ENCODE assay signal across 8 cellular contexts in genomic region chr5:138035605-138036537, GRCh38. TPM values are rescaled to one million over a fixed set of nuclear protein-coding genes. Genes with fewer than 3 reads are reported as not detected.
DNase-seq lines count a peak whose midpoint lies in the region; ATAC-seq and TF ChIP-seq lines count a peak whose summit lies in the region.

No MANE protein-coding gene starts in this region.

- DNase-seq in CD8-positive, alpha-beta T cell = peak; percentile 21 to 69 (median 58)
- DNase-seq in KG1 (lab: John Stamatoyannopoulos, UW) (peak; percentile 31), PC-9 (peak; percentile 55 to 79), esophagus squamous epithelium (lab: John Stamatoyannopoulos, UW) (peak; percentile 3), substantia nigra (lab: John Stamatoyannopoulos, UW) (peak in 41 of 49 donors; percentile 18 to 80 (median 54))
- peak; percentile 47 for DNase-seq in activated T-cell treated with anti-CD3 and anti-CD28 coated beads, Interleukin-2, amount 50 U/mL, for 24 hours

- H3K9me3 ChIP-seq in CD8-positive, alpha-beta T cell (ENCODE audit: low read length) = no peaks in the 10 kb centered on the region
- H3K9me3 ChIP-seq in PC-9 (ENCODE audit: insufficient read depth, low read depth) (no peaks in the 10 kb centered on the region), esophagus squamous epithelium (no peaks in the 10 kb centered on the region)

- H3K36me3 Mint-ChIP-seq in CD8-positive, alpha-beta T cell = peaks cover 10% of the 10 kb centered on the region
- H3K36me3 Mint-ChIP-seq in activated T-cell treated with anti-CD3 and anti-CD28 coated beads, Interleukin-2, amount 50 U/mL, for 24 hours (ENCODE audit: low read depth) = peaks cover 15% of the 10 kb centered on the region
- no peaks in the 10 kb centered on the region for H3K36me3 Mint-ChIP-seq in nephron (ENCODE audit: low read depth)

- TF ChIP-seq CTCF in CD8-positive, alpha-beta T cell (IDR thresholded peaks at IDR 0.05) = peak; percentile 99
- TF ChIP-seq CTCF in PC-9 (conservative IDR thresholded peaks at IDR 0.05) (peak; percentile 87), esophagus squamous epithelium (IDR thresholded peaks at IDR 0.05) (peak; percentile 71 to 85 (median 76)), nephron (IDR thresholded peaks at IDR 0.05; ENCODE audit: unreplicated experiment in 3 of 3) (peak; percentile 74 to 86 (median 79))

- H3K4me2 ChIP-seq in PC-9 = no peak overlapping the region

- H3K9me3 Mint-ChIP-seq in CD8-positive, alpha-beta T cell = no peaks in the 10 kb centered on the region
- no peaks in the 10 kb centered on the region for H3K9me3 Mint-ChIP-seq in activated T-cell treated with anti-CD3 and anti-CD28 coated beads, Interleukin-2, amount 50 U/mL, for 24 hours
- no peaks in the 10 kb centered on the region for H3K9me3 Mint-ChIP-seq in nephron

- no peaks in the 10 kb centered on the region for H3K27me3 ChIP-seq in CD8-positive, alpha-beta T cell (ENCODE audit: insufficient read depth, low read length)
- H3K27me3 ChIP-seq in PC-9 (ENCODE audit: insufficient read depth, low read depth) (no peaks in the 10 kb centered on the region), esophagus squamous epithelium (no peaks in the 10 kb centered on the region)

- no peak overlapping the region for H3K4me3 ChIP-seq in CD8-positive, alpha-beta T cell (ENCODE audit: low read depth, low read length)
- H3K4me3 ChIP-seq in PC-9 (no peak overlapping the region), esophagus squamous epithelium (no peak overlapping the region)

- H3K4me1 ChIP-seq in CD8-positive, alpha-beta T cell (ENCODE audit: insufficient read depth, low read length) = peaks cover 23% of the 10 kb centered on the region
- H3K4me1 ChIP-seq in PC-9 (replicated peaks; ENCODE audit: insufficient read depth) (peaks cover 20% of the 10 kb centered on the region), esophagus squamous epithelium (peaks cover 9 to 30% (median 16%) of the 10 kb centered on the region in 3 donors)

- H3F3A ChIP-seq in PC-9 (ENCODE audit: insufficient read depth, low read depth) = peaks cover 21% of the 10 kb centered on the region

- H3K36me3 ChIP-seq in CD8-positive, alpha-beta T cell (ENCODE audit: insufficient read depth, low read length) = no peaks in the 10 kb centered on the region
- H3K36me3 ChIP-seq in PC-9 (ENCODE audit: low read depth) = no peaks in the 10 kb centered on the region
- no peaks in the 10 kb centered on the region for H3K36me3 ChIP-seq in esophagus squamous epithelium

- no peaks in the 10 kb centered on the region for H3K9me2 ChIP-seq in PC-9 (ENCODE audit: insufficient read depth)

- H3K27me3 Mint-ChIP-seq in CD8-positive, alpha-beta T cell (ENCODE audit: low read depth) = no peaks in the 10 kb centered on the region
- no peaks in the 10 kb centered on the region for H3K27me3 Mint-ChIP-seq in activated T-cell treated with anti-CD3 and anti-CD28 coated beads, Interleukin-2, amount 50 U/mL, for 24 hours
- no peaks in the 10 kb centered on the region for H3K27me3 Mint-ChIP-seq in nephron (ENCODE audit: low read depth)

- intact Hi-C loops in CD8-positive, alpha-beta T cell (cut with DNase I, micrococcal nuclease) = loop anchor here (1.0 to 10.0 kb wide), 6 partner anchors 32 to 509 kb away; partner anchors contain the start of genes ETF1 (in 2 of the 2), BRD8 (in 1 of the 2), CDC23 (in 1 of the 2) and KIF20A (in 1 of the 2)
- intact Hi-C loops in PC-9 (cut with micrococcal nuclease; ENCODE audit: unreplicated experiment) = loop anchor here (1.0 kb wide), 2 partner anchors 32 to 97 kb away; no protein-coding TSS in a partner anchor
- intact Hi-C loops in esophagus squamous epithelium (cut with DNase I) = no loop called here

- no peak overlapping the region for H3K27ac Mint-ChIP-seq in CD8-positive, alpha-beta T cell
- no peak overlapping the region for H3K27ac Mint-ChIP-seq in activated T-cell treated with anti-CD3 and anti-CD28 coated beads, Interleukin-2, amount 50 U/mL, for 24 hours
- peak overlapping the region; percentile 45 to 63 (median 58) for H3K27ac Mint-ChIP-seq in nephron

- whole genome bisulfite sequencing in esophagus squamous epithelium, 2 donors = 20 to 29% methylated on average over 9 to 10 of the region's 11 CpGs

- H2AFZ ChIP-seq in PC-9 = no peak overlapping the region

- POLR2A ChIA-PET in CD8-positive, alpha-beta T cell (lab: Charles Lee) = interaction anchor here (1.1 to 1.3 kb wide), 2 partner anchors 29 to 33 kb away, joined by 4 read pairs; no protein-coding TSS in a partner anchor
- POLR2A ChIA-PET in PC-9 (lab: Charles Lee; ENCODE audit: unreplicated experiment) = interaction anchor here (0.5 kb wide), 1 partner anchor 163 kb away, joined by 3 read pairs; no protein-coding TSS in a partner anchor

- BruUV-seq in PC-9 (replicated peaks; lab: Mats Ljungman, UMichigan) = no TSS peak

- no peak overlapping the region for H3K27ac ChIP-seq in CD8-positive, alpha-beta T cell (ENCODE audit: low read depth, low read length)
- H3K27ac ChIP-seq in PC-9 (no peak overlapping the region), esophagus squamous epithelium (peak overlapping the region in 3 of 4 donors; percentile 34 to 66 (median 55)), substantia nigra (ENCODE audit: low read depth, low read length, poor library complexity, severe bottlenecking) (peak overlapping the region; percentile 96)

- H3K79me2 ChIP-seq in PC-9 (ENCODE audit: low read depth) = peaks cover 20% of the 10 kb centered on the region

- CTCF ChIA-PET in CD8-positive, alpha-beta T cell (lab: Charles Lee) = interaction anchor here (0.7 to 8.7 kb wide), 31 partner anchors 8 to 408 kb away, joined by 3 to 155 read pairs (median 4); partner anchors contain the start of gene PKD2L2
- CTCF ChIA-PET in PC-9 (lab: Charles Lee) = interaction anchor here (0.6 to 1.8 kb wide), 7 partner anchors 10 to 285 kb away, joined by 3 to 9 read pairs (median 4); no protein-coding TSS in a partner anchor

- peak; percentile 40 for ATAC-seq in CD8-positive, alpha-beta T cell
- ATAC-seq in GM19468 (IDR thresholded peaks at IDR 0.05; ENCODE audit: extremely low read depth, unreplicated experiment) = peak; percentile 58

- TF ChIP-seq POLR2A in esophagus squamous epithelium (IDR thresholded peaks at IDR 0.05) = no peak

- H4K20me1 ChIP-seq in PC-9 (ENCODE audit: insufficient read depth) = peaks cover 12% of the 10 kb centered on the region

- no peak overlapping the region for H3K4me3 Mint-ChIP-seq in CD8-positive, alpha-beta T cell
- no peak overlapping the region for H3K4me3 Mint-ChIP-seq in activated T-cell treated with anti-CD3 and anti-CD28 coated beads, Interleukin-2, amount 50 U/mL, for 24 hours
- peak overlapping the region; percentile 65 to 83 (median 80) for H3K4me3 Mint-ChIP-seq in nephron

- H3K4me1 Mint-ChIP-seq in CD8-positive, alpha-beta T cell (ENCODE audit: low read depth) = peaks cover 30% of the 10 kb centered on the region
- peaks cover 34% of the 10 kb centered on the region for H3K4me1 Mint-ChIP-seq in activated T-cell treated with anti-CD3 and anti-CD28 coated beads, Interleukin-2, amount 50 U/mL, for 24 hours (ENCODE audit: low read depth)
- peaks cover 20% of the 10 kb centered on the region for H3K4me1 Mint-ChIP-seq in nephron

RNA-seq across cellular contexts. Expression of gene FAM13B, which starts 3.0 kb away (rescaled TPM):
- total RNA-seq in CD8-positive, alpha-beta T cell = 10 to 100 TPM; 49.9 to 53.6 TPM
- total RNA-seq in PC-9 (2021) (23.8 and 25.1 TPM in 2 replicates), esophagus squamous epithelium (10 to 100 TPM; 12.2 to 46.0 (median 13.9) TPM)

RNA-seq across cellular contexts. Expression of gene WNT8A, which starts 48.0 kb away (rescaled TPM):
- not detected for total RNA-seq in CD8-positive, alpha-beta T cell
- total RNA-seq in PC-9 (2021) (0.35 TPM in 1 of 2 replicates, not detected in the other), esophagus squamous epithelium (not detected)

Comparison
In these comparisons a context has a peak if more than half of its experiments do, and no peak if none do; other contexts are left out.
1. DNase-seq: peak in every context shown above with its lines; median percentile 67 in PC-9; 58 in CD8-positive, alpha-beta T cell; 54 in substantia nigra; 47 in activated T-cell treated with anti-CD3 and anti-CD28 coated beads, Interleukin-2, amount 50 U/mL, for 24 hours; 31 in KG1; 3 in esophagus squamous epithelium.
2. H3K27ac ChIP-seq: peak in esophagus squamous epithelium (3 of 4) and substantia nigra (single experiment); none in CD8-positive, alpha-beta T cell (single experiment) and PC-9 (single experiment).
3. H3K27ac Mint-ChIP-seq: peak in nephron (3 of 3); none in CD8-positive, alpha-beta T cell (single experiment) and activated T-cell treated with anti-CD3 and anti-CD28 coated beads, Interleukin-2, amount 50 U/mL, for 24 hours (single experiment).
4. H3K4me3 Mint-ChIP-seq: peak in nephron (3 of 3); none in CD8-positive, alpha-beta T cell (single experiment) and activated T-cell treated with anti-CD3 and anti-CD28 coated beads, Interleukin-2, amount 50 U/mL, for 24 hours (single experiment).
5. Peak in every context shown above with its lines, with median percentiles within 50 percentile points of each other: CTCF ChIP-seq.